ENCODE assay signal across 25 cellular contexts in genomic region chr1:116361648-116362047, GRCh38.
"Had no signal": no experiment of that assay in that cellular context is flagged by ENCODE, and none has a peak within 500 bp of the region (broad histone marks: within the 10 kb centered on the region; RNA-seq: fewer than 3 reads in every experiment).

No MANE protein-coding gene starts in this region.

- DNase-seq: activated CD4-positive, alpha-beta T cell treated with anti-CD3 and anti-CD28 coated beads for 4 hours; activated CD8-positive, alpha-beta memory T cell treated with anti-CD3 and anti-CD28 coated beads, Interleukin-2, amount 50 U/mL, for 4 hours; activated CD8-positive, alpha-beta T cell treated with anti-CD3 and anti-CD28 coated beads for 36 hours; activated effector memory CD4-positive, alpha-beta T cell treated with Interleukin-2 at 50 U/mL for 16 hours; activated naive CD4-positive, alpha-beta T cell; activated T-cell treated with anti-CD3 and anti-CD28 coated beads, Interleukin-2, amount 50 U/mL, for 1 hour; aorta; body of pancreas; IMR-90; KG1; MV-4-11; NCI-H1092 treated with DMSO at 0.1 percent for 48 hours; NCI-H1417 treated with DMSO at 0.1 percent for 48 hours; NCI-H1694; NCI-H2029; NCI-H345; NCI-H510A; NCI-H69; NK-92 treated with Interleukin-12 subunit alpha and Interleukin-12 subunit beta, amount 100 ng/mL, for 24 hours; OCI-M1; RPMI8226; SHP77 had no signal

- H3K36me3 ChIP-seq: SJSA1 had no signal

- H3K4me1 ChIP-seq: SJSA1 had no signal

- H3K9me3 ChIP-seq: body of pancreas, SJSA1 had no signal

- H3K27ac ChIP-seq: body of pancreas, SJSA1 had no signal

- ATAC-seq: activated CD4-positive, CD25-positive, alpha-beta regulatory T cell treated with anti-CD3 and anti-CD28 coated beads, Interleukin-2, amount 50 U/mL, for 24 hours; activated CD8-positive, alpha-beta T cell treated with anti-CD3 and anti-CD28 coated beads for 36 hours; body of pancreas; Panc1 had no signal

- H3K27me3 ChIP-seq: body of pancreas had no signal

- H3K4me3 ChIP-seq: body of pancreas, SJSA1 had no signal
